ENCODE assay signal across 25 cellular contexts in genomic region chr4:116942315-116942714, GRCh38.
"Had no signal": no experiment of that assay in that cellular context is flagged by ENCODE, and none has a peak within 500 bp of the region (broad histone marks: within the 10 kb centered on the region; RNA-seq: fewer than 3 reads in every experiment).

No MANE protein-coding gene starts in this region.

- H3K4me1 ChIP-seq: ascending aorta, SJCRH30 had no signal

- H3K9me3 Mint-ChIP-seq: activated naive CD8-positive, alpha-beta T cell treated with anti-CD3 and anti-CD28 coated beads, Interleukin-2, amount 10 ng/mL, durations not matched to agents 7 days and 5 days had no signal

- H3K9me3 ChIP-seq: ascending aorta, SJCRH30 had no signal

- H3K4me3 Mint-ChIP-seq: activated CD4-positive, alpha-beta memory T cell treated with anti-CD3 and anti-CD28 coated beads, Interleukin-2, amount 10 ng/mL, durations not matched to agents 7 days and 5 days; activated CD8-positive, alpha-beta memory T cell treated with anti-CD3 and anti-CD28 coated beads, Interleukin-2, amount 10 ng/mL, durations not matched to agents 7 days and 5 days; activated naive CD8-positive, alpha-beta T cell treated with anti-CD3 and anti-CD28 coated beads, Interleukin-2, amount 10 ng/mL, durations not matched to agents 7 days and 5 days had no signal

- DNase-seq: activated CD4-positive, alpha-beta memory T cell treated with anti-CD3 and anti-CD28 coated beads, Interleukin-2, amount 10 ng/mL, durations not matched to agents 7 days and 5 days; activated CD4-positive, alpha-beta T cell treated with anti-CD3 and anti-CD28 coated beads for 1 hour; activated CD4-positive, alpha-beta T cell treated with anti-CD3 and anti-CD28 coated beads for 48 hours; activated CD4-positive, CD25-positive, alpha-beta regulatory T cell; activated CD8-positive, alpha-beta memory T cell treated with anti-CD3 and anti-CD28 coated beads for 24 hours; activated CD8-positive, alpha-beta memory T cell treated with anti-CD3 and anti-CD28 coated beads, Interleukin-2, amount 10 ng/mL, durations not matched to agents 7 days and 5 days; activated CD8-positive, alpha-beta memory T cell treated with anti-CD3 and anti-CD28 coated beads, Interleukin-2, amount 50 U/mL, for 48 hours; activated effector memory CD4-positive, alpha-beta T cell treated with Interleukin-2 at 50 U/mL for 16 hours; activated naive CD4-positive, alpha-beta T cell treated with anti-CD3 and anti-CD28 coated beads, Interleukin-2, amount 50 U/mL, for 16 hours; activated naive CD8-positive, alpha-beta T cell treated with anti-CD3 and anti-CD28 coated beads, Interleukin-2, amount 10 ng/mL, durations not matched to agents 7 days and 5 days; activated T-cell treated with anti-CD3 and anti-CD28 coated beads, Interleukin-2, amount 50 U/mL, for 48 hours; amygdala; NCI-H1105; NCI-H1417 treated with DMSO at 0.1 percent for 48 hours; NCI-H2029; NCI-H345; NCI-H510A treated with DMSO at 0.1 percent for 48 hours; NCI-H526 treated with DMSO at 0.1 percent for 48 hours; NCI-H774; SHP77; SJCRH30; T1000; WERI-Rb-1 had no signal

- H3K27me3 Mint-ChIP-seq: activated CD4-positive, alpha-beta memory T cell treated with anti-CD3 and anti-CD28 coated beads, Interleukin-2, amount 10 ng/mL, durations not matched to agents 7 days and 5 days; activated CD8-positive, alpha-beta memory T cell treated with anti-CD3 and anti-CD28 coated beads, Interleukin-2, amount 10 ng/mL, durations not matched to agents 7 days and 5 days; activated naive CD8-positive, alpha-beta T cell treated with anti-CD3 and anti-CD28 coated beads, Interleukin-2, amount 10 ng/mL, durations not matched to agents 7 days and 5 days had no signal

- H3K36me3 Mint-ChIP-seq: activated CD8-positive, alpha-beta memory T cell treated with anti-CD3 and anti-CD28 coated beads, Interleukin-2, amount 10 ng/mL, durations not matched to agents 7 days and 5 days; activated naive CD8-positive, alpha-beta T cell treated with anti-CD3 and anti-CD28 coated beads, Interleukin-2, amount 10 ng/mL, durations not matched to agents 7 days and 5 days had no signal

- H3K4me1 Mint-ChIP-seq: activated CD4-positive, alpha-beta memory T cell treated with anti-CD3 and anti-CD28 coated beads, Interleukin-2, amount 10 ng/mL, durations not matched to agents 7 days and 5 days; activated CD8-positive, alpha-beta memory T cell treated with anti-CD3 and anti-CD28 coated beads, Interleukin-2, amount 10 ng/mL, durations not matched to agents 7 days and 5 days; activated naive CD8-positive, alpha-beta T cell treated with anti-CD3 and anti-CD28 coated beads, Interleukin-2, amount 10 ng/mL, durations not matched to agents 7 days and 5 days had no signal

- H3K27ac Mint-ChIP-seq: activated CD4-positive, alpha-beta memory T cell treated with anti-CD3 and anti-CD28 coated beads, Interleukin-2, amount 10 ng/mL, durations not matched to agents 7 days and 5 days; activated CD8-positive, alpha-beta memory T cell treated with anti-CD3 and anti-CD28 coated beads, Interleukin-2, amount 10 ng/mL, durations not matched to agents 7 days and 5 days; activated naive CD8-positive, alpha-beta T cell treated with anti-CD3 and anti-CD28 coated beads, Interleukin-2, amount 10 ng/mL, durations not matched to agents 7 days and 5 days had no signal

- H3K4me3 ChIP-seq: ascending aorta, cardiac muscle cell, SJCRH30 had no signal

- H3K27me3 ChIP-seq: ascending aorta, cardiac muscle cell, SJCRH30 had no signal

- H3K27ac ChIP-seq: ascending aorta, cardiac muscle cell, SJCRH30, WERI-Rb-1 had no signal

- H3K36me3 ChIP-seq: ascending aorta, cardiac muscle cell, SJCRH30, WERI-Rb-1 had no signal
